ENCODE assay signal across 25 cellular contexts in the genomic region with DNA sequence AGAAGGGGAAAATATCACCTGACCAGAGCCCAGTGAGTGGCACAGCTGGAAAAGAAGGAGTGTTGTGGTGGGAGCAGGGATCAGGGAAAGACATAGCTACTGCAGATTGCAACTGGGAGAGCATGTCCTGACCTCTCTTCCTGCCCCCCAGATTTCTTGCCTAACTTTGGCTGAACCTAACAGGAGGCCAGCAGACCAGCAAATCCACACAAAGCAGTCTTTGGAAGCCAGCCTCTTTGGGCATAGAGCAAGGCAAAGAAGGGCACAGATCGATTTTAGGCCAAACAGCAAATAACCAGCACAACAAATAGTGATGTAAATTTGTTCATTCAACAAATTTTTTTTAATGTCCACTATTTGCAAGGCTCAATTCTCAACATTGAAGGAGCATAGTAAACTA.
"Had no signal": no experiment of that assay in that cellular context is flagged by ENCODE, and none has a peak within 500 bp of the region (broad histone marks: within the 10 kb centered on the region; RNA-seq: fewer than 3 reads in every experiment).

No MANE protein-coding gene starts in this region.

- ATAC-seq: effector memory CD8-positive, alpha-beta T cell; esophagus mucosa; gastrocnemius medialis; heart right ventricle; left cardiac atrium; lower lobe of right lung; mucosa of descending colon had no signal

- DNase-seq: colonic mucosa; cortex of kidney; effector CD8-positive, alpha-beta T cell; effector memory CD8-positive, alpha-beta T cell; endodermal cell; erythroblast; esophagus squamous epithelium; foreskin fibroblast; foreskin melanocyte; gastrocnemius medialis; glutamatergic neuron; head of caudate nucleus; heart right ventricle; hippocampal formation; left cardiac atrium; left ventricle myocardium inferior; lower lobe of right lung; mesenchymal stem cell; mucosa of descending colon; naive B cell had no signal

- H3K9me3 ChIP-seq: colonic mucosa, esophagus squamous epithelium, gastrocnemius medialis, lower lobe of right lung, mucosa of descending colon had no signal

- H3K4me3 ChIP-seq: colonic mucosa, esophagus squamous epithelium, gastrocnemius medialis, heart right ventricle, left ventricle myocardium inferior, lower lobe of right lung, mucosa of descending colon had no signal

- H3K4me1 ChIP-seq: colonic mucosa, esophagus squamous epithelium, gastrocnemius medialis, heart right ventricle, left ventricle myocardium inferior, lower lobe of right lung had no signal

- H3K27ac ChIP-seq: colonic mucosa, epithelial cell of prostate, esophagus squamous epithelium, gastrocnemius medialis, heart right ventricle, left ventricle myocardium inferior, lower lobe of right lung had no signal

- FAIRE-seq: endometrium, islet of Langerhans, keratinocyte had no signal

- H3K27me3 ChIP-seq: colonic mucosa, esophagus squamous epithelium, gastrocnemius medialis, heart right ventricle had no signal

- H3K36me3 ChIP-seq: colonic mucosa, esophagus squamous epithelium, gastrocnemius medialis, heart right ventricle, left ventricle myocardium inferior, lower lobe of right lung had no signal
